ENCODE assay signal across 10 cellular contexts in genomic region chr9:20835364-20836286, GRCh38.
DNase-seq lines count a peak whose midpoint lies in the region; ATAC-seq, FAIRE-seq and TF ChIP-seq lines count a peak whose summit lies in the region.
"Had no signal": no experiment of that assay in that cellular context is flagged by ENCODE, and none has a peak within 500 bp of the region (broad histone marks: within the 10 kb centered on the region; RNA-seq: fewer than 3 reads in every experiment).

No MANE protein-coding gene starts in this region.

- H3K79me2 ChIP-seq in astrocyte (ENCODE audit: insufficient read depth, low read length), result no peaks in the 10 kb centered on the region

- H3K27ac ChIP-seq in astrocyte (ENCODE audit: low read depth, low read length) (no peak overlapping the region), coronary artery (no peak overlapping the region)

- no peaks in the 10 kb centered on the region for H3K9me3 ChIP-seq in astrocyte (ENCODE audit: insufficient read depth, low read depth, low read length)

- H3K4me3 Mint-ChIP-seq in astrocyte (ENCODE audit: unreplicated experiment), result no peak overlapping the region
- H3K4me3 Mint-ChIP-seq: B cell; dendritic cell treated with granulocyte-macrophage colony-stimulating factor and Interleukin-4, amounts not matched to agents 40 ng/mL and 50 ng/mL, for 4 days had no signal

- H3K36me3 ChIP-seq in astrocyte (ENCODE audit: insufficient read depth, low read length), result no peaks in the 10 kb centered on the region

- no peak overlapping the region for H3K27ac Mint-ChIP-seq in astrocyte (ENCODE audit: unreplicated experiment)
- H3K27ac Mint-ChIP-seq: B cell; dendritic cell treated with granulocyte-macrophage colony-stimulating factor and Interleukin-4, amounts not matched to agents 40 ng/mL and 50 ng/mL, for 4 days had no signal

- H3K9ac ChIP-seq in astrocyte (ENCODE audit: low read length), result no peak overlapping the region

- ATAC-seq in HG03442 (IDR thresholded peaks at IDR 0.05; ENCODE audit: unreplicated experiment), result peak; percentile 45

- H2AFZ ChIP-seq in astrocyte (ENCODE audit: low read depth, low read length), result no peak overlapping the region

- H3K4me3 ChIP-seq in astrocyte (ENCODE audit: insufficient read depth, low read depth, low read length), result no peak overlapping the region
- no peak overlapping the region for H3K4me3 ChIP-seq in coronary artery

- peaks cover 16% of the 10 kb centered on the region for H3K4me1 Mint-ChIP-seq in astrocyte (ENCODE audit: low read depth, unreplicated experiment)
- H3K4me1 Mint-ChIP-seq: B cell had no signal

- no peaks in the 10 kb centered on the region for H4K20me1 ChIP-seq in astrocyte (ENCODE audit: insufficient read depth, low read length)

- peaks cover 6% of the 10 kb centered on the region for H3K36me3 Mint-ChIP-seq in astrocyte (ENCODE audit: low read depth, unreplicated experiment)

- DNase-seq in A172 (ENCODE audit: low spot score), result peak; percentile 68
- peak; percentile 56 for DNase-seq in astrocyte (ENCODE audit: low read depth)
- DNase-seq in kidney tubule cell (ENCODE audit: low spot score), result peak; percentile 37
- DNase-seq in GDM1 (lab: John Stamatoyannopoulos, UW), result no peak
- DNase-seq in inferior parietal cortex (ENCODE audit: extremely low spot score), result no peak
- DNase-seq in activated T-cell treated with anti-CD3 and anti-CD28 coated beads for 4 hours, result no peak
- DNase-seq in coronary artery (ENCODE audit: low spot score), result no peak

- H3K27me3 ChIP-seq in astrocyte (ENCODE audit: insufficient read depth, low read length), result no peaks in the 10 kb centered on the region

- H3K9me3 Mint-ChIP-seq in astrocyte (ENCODE audit: unreplicated experiment), result peaks cover 2% of the 10 kb centered on the region
- H3K9me3 Mint-ChIP-seq: dendritic cell treated with granulocyte-macrophage colony-stimulating factor and Interleukin-4, amounts not matched to agents 40 ng/mL and 50 ng/mL, for 4 days had no signal

- H3K27me3 Mint-ChIP-seq in astrocyte (ENCODE audit: low read depth, unreplicated experiment), result no peaks in the 10 kb centered on the region
- H3K27me3 Mint-ChIP-seq: B cell; dendritic cell treated with granulocyte-macrophage colony-stimulating factor and Interleukin-4, amounts not matched to agents 40 ng/mL and 50 ng/mL, for 4 days had no signal

- TF ChIP-seq CTCF in astrocyte (IDR thresholded peaks at IDR 0.05; ENCODE audit: insufficient read depth, low read depth, low read length), result no peak
- no peak for TF ChIP-seq CTCF in coronary artery (IDR thresholded peaks at IDR 0.05)

- H3K4me2 ChIP-seq in astrocyte (ENCODE audit: low read length), result peak overlapping the region; percentile 18

- no peak for FAIRE-seq in astrocyte (lab: Jason Lieb, UNC)

- H3K4me1 ChIP-seq in astrocyte (ENCODE audit: insufficient read depth, low read length), result peaks cover 6% of the 10 kb centered on the region

Comparison
In these comparisons a context has a peak if more than half of its experiments do, and no peak if none do; other contexts are left out.
1. DNase-seq: peak in A172 (single experiment), astrocyte (single experiment) and kidney tubule cell (single experiment); none in GDM1 (single experiment), inferior parietal cortex (single experiment), activated T-cell treated with anti-CD3 and anti-CD28 coated beads for 4 hours (single experiment) and coronary artery (single experiment).